ENCODE assay signal across 8 cellular contexts in the genomic region with DNA sequence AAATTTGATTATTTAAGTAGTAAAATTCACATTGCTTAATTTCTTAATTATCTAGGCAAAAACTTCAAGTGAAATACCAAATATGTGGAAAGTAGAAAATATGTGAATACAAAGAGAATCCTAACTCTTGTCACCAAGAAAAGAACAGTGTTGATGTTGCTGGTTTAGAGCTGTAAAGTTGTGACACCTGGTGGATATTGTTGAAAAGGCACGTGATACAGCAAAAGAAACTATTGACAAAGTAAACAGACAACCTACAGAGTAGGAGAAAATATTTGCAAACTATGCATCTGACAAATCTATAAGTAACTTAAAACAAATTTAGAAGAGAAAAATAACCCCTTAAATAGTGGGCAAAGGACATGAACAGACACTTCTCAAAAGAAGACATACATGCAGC. TPM values are rescaled to one million over a fixed set of nuclear protein-coding genes. Genes with fewer than 3 reads are reported as not detected.
DNase-seq lines count a peak whose midpoint lies in the region; ATAC-seq and TF ChIP-seq lines count a peak whose summit lies in the region.

No MANE protein-coding gene starts in this region.

- no peak overlapping the region for H3K4me3 ChIP-seq in body of pancreas

- WGBS in body of pancreas, 2 donors: 10 to 19% methylated on average over 1 of the region's 1 CpG

- H3K4me1 ChIP-seq in body of pancreas: peaks cover 13% of the 10 kb centered on the region

- no peaks in the 10 kb centered on the region for H3K9me3 ChIP-seq in body of pancreas

- TF ChIP-seq CTCF in body of pancreas (IDR thresholded peaks at IDR 0.05) (peak in 6 of 7 experiments; percentile 10 to 51 (median 44)), progenitor cell of endocrine pancreas (IDR thresholded peaks at IDR 0.05; ENCODE audit: unreplicated experiment) (peak; percentile 51)

- intact Hi-C loops in body of pancreas (cut with DNase I): no loop called here

- H3K27me3 ChIP-seq in body of pancreas: no peaks in the 10 kb centered on the region

- no peaks in the 10 kb centered on the region for H3K9me3 Mint-ChIP-seq in progenitor cell of endocrine pancreas (ENCODE audit: low read depth)

- no peak for TF ChIP-seq POLR2A in body of pancreas (IDR thresholded peaks at IDR 0.05)

- peaks cover 16% of the 10 kb centered on the region for H3K4me1 Mint-ChIP-seq in progenitor cell of endocrine pancreas (ENCODE audit: low read depth)

- no peaks in the 10 kb centered on the region for H3K36me3 ChIP-seq in body of pancreas (replicated peaks in 1 of 2; ENCODE audit: insufficient read depth in 1 of 2, low read depth in 2 of 2)

- ATAC-seq in GM21390 (IDR thresholded peaks at IDR 0.05; ENCODE audit: unreplicated experiment) (peak; percentile 82), body of pancreas (no peak), HG02840 (IDR thresholded peaks at IDR 0.05; ENCODE audit: low FRiP score, unreplicated experiment) (no peak)

- no peaks in the 10 kb centered on the region for H3K36me3 Mint-ChIP-seq in progenitor cell of endocrine pancreas (ENCODE audit: insufficient read depth)

- no peak overlapping the region for H3K27ac ChIP-seq in body of pancreas

- no peak overlapping the region for H3K27ac Mint-ChIP-seq in progenitor cell of endocrine pancreas

- DNase-seq in EH (ENCODE audit: low read depth) (peak; percentile 18), Kasumi-1 (lab: John Stamatoyannopoulos, UW) (peak; percentile 67 to 76), body of pancreas (no peak), progenitor cell of endocrine pancreas (ENCODE audit: low spot score, unreplicated experiment) (no peak), epidermal melanocyte (ENCODE audit: insufficient read length, low spot score) (no peak)
- DNase-seq in activated effector memory CD4-positive, alpha-beta T cell treated with Interleukin-2 at 50 U/mL for 16 hours: no peak

- H3K27me3 Mint-ChIP-seq in progenitor cell of endocrine pancreas: no peaks in the 10 kb centered on the region

- H3K4me3 Mint-ChIP-seq in progenitor cell of endocrine pancreas (ENCODE audit: low read depth): no peak overlapping the region

RNA-seq across cellular contexts. Expression of gene ZC3H15, which starts 25.6 kb away (rescaled TPM):
- total RNA-seq in body of pancreas (10 to 100 TPM; 26.4 to 55.8 TPM), progenitor cell of endocrine pancreas (55.4 and 70.1 TPM in 2 replicates)

Comparison
In these comparisons a context has a peak if more than half of its experiments do, and no peak if none do; other contexts are left out.
1. DNase-seq: peak in EH (single experiment) and Kasumi-1 (2 of 2); none in body of pancreas (0 of 4), progenitor cell of endocrine pancreas (single experiment), activated effector memory CD4-positive, alpha-beta T cell treated with Interleukin-2 at 50 U/mL for 16 hours (single experiment) and epidermal melanocyte (single experiment).